Comparison of ENCODE assay signal across 8 cellular contexts in genomic region chr14:39102265-39102968, GRCh38. TPM values are rescaled to one million over a fixed set of nuclear protein-coding genes. Genes with fewer than 3 reads are reported as not detected.
A peak's percentile ranks its signal among the peaks of the same experiment; 100 is the strongest.
DNase-seq lines count a peak whose midpoint lies in the region; ATAC-seq and TF ChIP-seq lines count a peak whose summit lies in the region.

No MANE protein-coding gene starts in this region.

- TF ChIP-seq CTCF in CD14-positive monocyte (IDR thresholded peaks at IDR 0.05): no peak
- no peak for TF ChIP-seq CTCF in epithelial cell of esophagus (IDR thresholded peaks at IDR 0.05; ENCODE audit: insufficient read depth, low read depth, low read length, missing control alignments)
- no peak for TF ChIP-seq CTCF in mucosa of descending colon (IDR thresholded peaks at IDR 0.05)
- no peak for TF ChIP-seq CTCF in uterus (IDR thresholded peaks at IDR 0.05)

- peak overlapping the region; percentile 85 to 93 (median 87) for H3K27ac Mint-ChIP-seq in CD14-positive monocyte

- peaks cover 42% of the 10 kb centered on the region for H3K4me1 ChIP-seq in mucosa of descending colon (ENCODE audit: low read depth)
- H3K4me1 ChIP-seq in uterus: peaks cover 0 to 8% of the 10 kb centered on the region in 2 donors

- no peaks in the 10 kb centered on the region for H3K9me3 ChIP-seq in mucosa of descending colon
- no peaks in the 10 kb centered on the region for H3K9me3 ChIP-seq in uterus

- DNase-seq in CD14-positive monocyte (ENCODE audit: low spot score) (no peak), SK-N-DZ (ENCODE audit: low spot score) (peak; percentile 27), epithelial cell of esophagus (ENCODE audit: low read depth) (peak; percentile 22), mucosa of descending colon (peak in 2 of 3 donors; percentile 75 to 90), uterus (no peak), islet precursor cell (no peak)

- H3K36me3 Mint-ChIP-seq in CD14-positive monocyte: peaks cover 3 to 7% of the 10 kb centered on the region in 2 donors

- peaks cover 25% of the 10 kb centered on the region for H3K4me1 Mint-ChIP-seq in CD14-positive monocyte

- intact Hi-C loops in CD14-positive monocyte (cut with micrococcal nuclease) (loop anchor here (5.0 to 10.0 kb wide), 3 partner anchors 70 to 332 kb away; partner anchors contain the start of genes FBXO33 (in 2 of the 2), PNN (in 1 of the 2) and TRAPPC6B (in 1 of the 2)), mucosa of descending colon (cut with DNase I, micrococcal nuclease) (loop anchor here in 1 of 2 donors (10.0 kb wide), 1 partner anchor 72 kb away; the partner anchor contains the start of genes PNN and TRAPPC6B), uterus (cut with DNase I; ENCODE audit: low total_unique reads) (loop anchor here (10.0 kb wide), 1 partner anchor 332 kb away; the partner anchor contains the start of gene FBXO33)

- no peaks in the 10 kb centered on the region for H3K9me3 Mint-ChIP-seq in CD14-positive monocyte

- H3K4me3 Mint-ChIP-seq in CD14-positive monocyte: peak overlapping the region; percentile 93 to 94

- H3K36me3 ChIP-seq in mucosa of descending colon (ENCODE audit: low read depth) (no peaks in the 10 kb centered on the region), uterus (no peaks in the 10 kb centered on the region)

- no peak for TF ChIP-seq POLR2A in uterus (IDR thresholded peaks at IDR 0.05)

- H3K27me3 ChIP-seq in uterus: no peaks in the 10 kb centered on the region

- ATAC-seq in GM18520 (IDR thresholded peaks at IDR 0.05; ENCODE audit: unreplicated experiment): peak; percentile 8
- peak; percentile 14 for ATAC-seq in HG03175 (IDR thresholded peaks at IDR 0.05; ENCODE audit: unreplicated experiment)
- peak; percentile 87 for ATAC-seq in mucosa of descending colon

- H3K27me3 Mint-ChIP-seq in CD14-positive monocyte (ENCODE audit: low read depth in 3 of 3): peaks cover 0 to 2% (median 0%) of the 10 kb centered on the region in 3 donors

- H3K27ac ChIP-seq in uterus: peak overlapping the region; percentile 96 to 98

- H3K4me3 ChIP-seq in epithelial cell of esophagus (ENCODE audit: low read length) (peak overlapping the region; percentile 79), mucosa of descending colon (peak overlapping the region; percentile 78), uterus (peak overlapping the region; percentile 86 to 87)

RNA-seq across cellular contexts. Expression of gene SEC23A, which starts 0.6 kb away (rescaled TPM):
- 10 to 100 TPM; 36.4 to 37.3 TPM for polyA plus RNA-seq in CD14-positive monocyte
- polyA plus RNA-seq in SK-N-DZ (2014; cell fraction: cytosol; rRNA removed): 55.5 and 67.9 TPM in 2 replicates
- polyA plus RNA-seq in SK-N-DZ (2014; cell fraction: nucleus; rRNA removed): 41.6 and 51.5 TPM in 2 replicates
- total RNA-seq in mucosa of descending colon: 100 to 1,000 TPM in 2 of 3 donors, 10 to 100 TPM in 1; 84.4 to 148 (median 122) TPM
- total RNA-seq in uterus: 100 to 1,000 TPM; 133 to 322 (median 231) TPM

RNA-seq across cellular contexts. Expression of gene GEMIN2, which starts 11.7 kb away (rescaled TPM):
- polyA plus RNA-seq in CD14-positive monocyte: 10 to 100 TPM; 10.2 to 11.8 TPM
- 70.5 and 92.7 TPM in 2 replicates for polyA plus RNA-seq in SK-N-DZ (2014; cell fraction: cytosol; rRNA removed)
- polyA plus RNA-seq in SK-N-DZ (2014; cell fraction: nucleus; rRNA removed): 55.6 and 84.9 TPM in 2 replicates
- total RNA-seq in mucosa of descending colon: 1 to 10 TPM; 7.9 to 8.2 (median 8.1) TPM
- total RNA-seq in uterus: 10 to 100 TPM; 11.3 to 53.2 (median 28.2) TPM

Comparison
In these comparisons a context has a peak if more than half of its experiments do, and no peak if none do; other contexts are left out.
1. DNase-seq: peak in SK-N-DZ (single experiment), epithelial cell of esophagus (single experiment) and mucosa of descending colon (2 of 3); none in CD14-positive monocyte (single experiment), uterus (0 of 2) and islet precursor cell (single experiment).
2. ATAC-seq: peak in every context shown above with its lines; median percentile 87 in mucosa of descending colon; 14 in HG03175; 8 in GM18520.
3. Peak in every context shown above with its lines, with median percentiles within 50 percentile points of each other: H3K4me3 ChIP-seq.